In the genomic region with DNA sequence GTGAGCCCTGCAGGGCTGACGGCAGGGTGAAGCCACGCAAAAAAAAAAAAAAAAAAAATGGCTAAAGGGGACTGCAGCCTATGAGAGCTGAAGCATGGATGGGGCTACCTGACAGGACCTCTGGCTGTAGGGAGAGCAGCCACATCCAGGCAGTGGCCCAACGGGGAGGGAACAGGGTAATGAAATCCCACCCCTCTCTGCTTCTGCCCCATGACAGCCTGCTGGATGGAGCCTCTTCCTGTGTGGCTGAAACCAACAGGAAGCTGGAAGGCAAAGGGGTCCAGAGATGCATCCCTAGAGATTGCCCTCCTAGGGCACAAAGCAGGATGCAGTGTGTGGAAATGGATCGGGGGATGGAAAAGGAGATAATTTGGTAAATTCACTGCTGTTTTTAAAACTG, we compare ENCODE assay signal across 1 cellular context.
TF ChIP-seq lines count a peak whose summit lies in the region.

No MANE protein-coding gene starts in this region.

TF ChIP-seq in IMR-90, 13 proteins besides CTCF, POLR2A, EP300 and RAD21 (continued from another document):
- TF ChIP-seq, protein P1, sequence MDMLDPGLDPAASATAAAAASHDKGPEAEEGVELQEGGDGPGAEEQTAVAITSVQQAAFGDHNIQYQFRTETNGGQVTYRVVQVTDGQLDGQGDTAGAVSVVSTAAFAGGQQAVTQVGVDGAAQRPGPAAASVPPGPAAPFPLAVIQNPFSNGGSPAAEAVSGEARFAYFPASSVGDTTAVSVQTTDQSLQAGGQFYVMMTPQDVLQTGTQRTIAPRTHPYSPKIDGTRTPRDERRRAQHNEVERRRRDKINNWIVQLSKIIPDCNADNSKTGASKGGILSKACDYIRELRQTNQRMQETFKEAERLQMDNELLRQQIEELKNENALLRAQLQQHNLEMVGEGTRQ (IDR thresholded peaks at IDR 0.05; ENCODE audit: low read depth, low read length) = no peak
- TF ChIP-seq MAZ (IDR thresholded peaks at IDR 0.05; ENCODE audit: borderline replicate concordance, low read depth, low read length) (no peak), SMC3 (IDR thresholded peaks at IDR 0.05; ENCODE audit: low read depth, low read length) (no peak), MAFK (IDR thresholded peaks at IDR 0.05; ENCODE audit: low read depth, low read length) (no peak), NFE2L2 (IDR thresholded peaks at IDR 0.05; ENCODE audit: low read depth, low read length) (no peak), BHLHE40 (IDR thresholded peaks at IDR 0.05; ENCODE audit: low read depth, low read length) (no peak), ELK1 (IDR thresholded peaks at IDR 0.05; ENCODE audit: borderline replicate concordance, low read depth, low read length) (no peak), FOS (IDR thresholded peaks at IDR 0.05; ENCODE audit: low read depth, low read length) (no peak), MXI1 (IDR thresholded peaks at IDR 0.05; ENCODE audit: borderline replicate concordance, low read depth, low read length) (no peak)
TF ChIP-seq in IMR-90: peak in this region for 0.
